Comparison of ENCODE assay signal across 8 cellular contexts in the genomic region with DNA sequence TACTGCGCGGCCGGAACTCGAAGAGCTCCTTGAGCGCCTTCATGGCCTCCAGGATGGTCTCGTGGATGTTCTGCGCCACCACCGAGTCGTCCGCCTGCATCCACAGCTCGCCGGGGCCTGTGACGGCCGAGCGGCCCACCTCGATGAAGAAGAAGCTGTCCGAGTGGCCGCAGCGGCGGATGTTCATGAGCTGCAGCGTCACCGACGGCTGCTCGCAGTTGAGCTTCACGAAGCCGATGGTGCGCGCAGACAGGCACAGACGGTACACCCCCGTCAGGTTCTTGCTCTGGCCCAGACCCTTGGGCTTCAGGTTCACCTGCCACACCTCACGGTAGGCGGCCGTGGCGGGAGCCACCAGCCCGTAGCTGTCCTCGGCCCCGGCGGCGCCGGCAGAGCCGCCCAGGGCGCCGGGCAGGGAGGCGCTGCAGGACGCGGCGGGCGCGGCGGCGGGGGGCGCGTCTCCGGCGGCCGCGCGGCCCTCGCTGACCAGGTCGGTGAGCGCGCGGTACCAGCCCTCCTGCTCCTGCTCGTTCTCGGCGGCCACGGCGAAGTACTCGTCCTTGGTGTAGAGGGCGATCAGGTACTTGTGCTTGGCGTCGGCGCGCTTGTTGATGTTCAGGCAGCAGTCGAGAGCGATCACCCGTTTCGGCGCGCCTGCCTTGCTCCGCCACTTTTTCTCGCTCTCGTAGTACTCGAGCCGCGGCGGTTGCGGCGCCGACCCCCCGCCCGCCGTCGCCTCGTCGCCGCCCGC.
DNase-seq lines count a peak whose midpoint lies in the region; ATAC-seq and TF ChIP-seq lines count a peak whose summit lies in the region.

No MANE protein-coding gene starts in this region.

- TF ChIP-seq CTCF in fibroblast of pulmonary artery (IDR thresholded peaks at IDR 0.05; ENCODE audit: low read length, missing control alignments) (no peak), neutrophil (IDR thresholded peaks at IDR 0.05) (no peak)

- H3K4me1 ChIP-seq in neutrophil (ENCODE audit: control insufficient read depth in 1 of 2, insufficient read depth in 1 of 2, low read depth in 1 of 2, low read length in 1 of 2), result peaks cover 65% of the 10 kb centered on the region in 2 experiments

- DNase-seq in NCI-H2227 (lab: John Stamatoyannopoulos, UW; ENCODE audit: unreplicated experiment) (peak; percentile 48), NCI-H2227 treated with DMSO at 0.1 percent for 48 hours (lab: John Stamatoyannopoulos, UW) (no peak), NCI-H345 (lab: John Stamatoyannopoulos, UW) (peak; percentile 59), fibroblast of pulmonary artery (ENCODE audit: low read depth) (peak; percentile 68)
- peak; percentile 58 to 69 for DNase-seq in activated T-cell treated with anti-CD3 and anti-CD28 coated beads, Interleukin-2, amount 50 U/mL, for 48 hours

- no peak for ATAC-seq in HG03095 (IDR thresholded peaks at IDR 0.05; ENCODE audit: unreplicated experiment)
- ATAC-seq in HG02642 (IDR thresholded peaks at IDR 0.05; ENCODE audit: poor library complexity, unreplicated experiment), result no peak

- peak overlapping the region; percentile 98 for H3K27ac ChIP-seq in neutrophil

- peaks cover 42% of the 10 kb centered on the region for H3K36me3 ChIP-seq in neutrophil

- peak overlapping the region; percentile 65 for H3K4me3 ChIP-seq in fibroblast of pulmonary artery (replicated peaks; ENCODE audit: low read depth, low read length)
- H3K4me3 ChIP-seq in neutrophil (ENCODE audit: low read depth in 1 of 2, low read length in 1 of 2), result peak overlapping the region; percentile 85 to 100

- no peaks in the 10 kb centered on the region for H3K27me3 ChIP-seq in neutrophil

- H3K9me3 ChIP-seq in neutrophil, result no peaks in the 10 kb centered on the region
